Comparison of ENCODE assay signal across 8 cellular contexts in the genomic region with DNA sequence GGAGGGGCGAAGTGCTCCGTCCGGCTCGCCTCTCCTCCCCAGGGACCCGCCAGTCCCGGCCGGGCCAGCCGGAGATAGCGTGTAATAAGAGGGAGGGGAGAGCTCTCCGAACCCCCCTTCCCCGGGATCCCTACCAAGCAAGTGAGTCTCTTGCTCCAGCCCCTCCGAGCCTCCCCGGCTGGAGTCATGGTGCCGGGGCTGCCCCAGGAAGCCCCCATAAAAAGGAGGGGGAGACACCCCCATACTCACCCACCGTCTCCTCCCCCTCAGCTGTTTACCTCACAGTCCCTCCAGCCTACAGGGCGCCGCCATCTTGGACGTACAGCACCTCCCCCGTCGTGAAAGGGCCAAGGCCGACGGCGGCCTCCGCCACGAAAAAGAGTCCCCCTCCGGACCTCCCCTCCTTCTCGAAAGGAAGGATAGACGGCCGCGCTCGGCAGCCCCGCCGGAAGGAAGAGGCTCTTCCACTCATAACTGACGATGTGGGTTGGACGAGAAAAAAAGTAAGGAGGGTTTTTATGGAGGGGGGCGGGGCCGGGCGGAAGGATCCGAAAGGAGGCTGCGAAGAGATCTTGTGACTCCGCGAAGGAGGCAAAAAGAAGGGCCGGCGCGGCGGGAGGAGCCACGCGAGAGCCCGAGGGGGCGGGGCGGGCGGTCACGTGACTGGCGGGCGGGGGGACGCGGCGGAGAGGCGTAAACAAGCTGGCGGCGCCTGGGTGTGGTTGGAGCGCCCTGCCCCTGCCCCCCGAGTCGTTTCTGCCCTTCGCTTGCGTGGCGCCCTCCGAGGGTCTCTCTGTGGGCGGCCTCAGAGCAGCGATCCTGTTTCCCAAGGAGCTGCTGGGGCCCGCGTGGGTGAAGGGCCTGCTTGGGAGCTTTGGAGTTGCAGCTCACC. TPM values are rescaled to one million over a fixed set of nuclear protein-coding genes. Genes with fewer than 3 reads are reported as not detected.
DNase-seq lines count a peak whose midpoint lies in the region; ATAC-seq and TF ChIP-seq lines count a peak whose summit lies in the region.

A gene (minus strand): TSS at position 323 of the 892 bp plus-strand sequence. CDS start 15,744 bp downstream, outside the sequence.

- H3K4me1 ChIP-seq in prostate gland (replicated peaks): peaks cover 6% of the 10 kb centered on the region

- H3K9me3 ChIP-seq in T-helper 17 cell (ENCODE audit: control insufficient read depth, low read length, poor library complexity, severe bottlenecking) (no peaks in the 10 kb centered on the region), prostate gland (no peaks in the 10 kb centered on the region)

- peak; percentile 47 for TF ChIP-seq POLR2A in GM10847 (IDR thresholded peaks at IDR 0.05; ENCODE audit: extremely low read depth, insufficient read length)
- peak; percentile 54 for TF ChIP-seq POLR2A in prostate gland (IDR thresholded peaks at IDR 0.05)

- peak within 1 kb of the TSS; percentile 98 for H3K4me3 Mint-ChIP-seq in T-helper 17 cell

- under 1% methylated on average over 64 of the region's 72 CpGs for WGBS in prostate gland

- H3K27me3 Mint-ChIP-seq in T-helper 17 cell: no peaks in the 10 kb centered on the region

- H3K27ac ChIP-seq in prostate gland: peak within 1 kb of the TSS; percentile 92 to 96

- H3K4me3 ChIP-seq in prostate gland: peak within 1 kb of the TSS; percentile 85 to 100

- ATAC-seq in HG02870 (IDR thresholded peaks at IDR 0.05; ENCODE audit: unreplicated experiment) (peak; percentile 64), T-helper 17 cell (peak; percentile 91), left ventricle myocardium superior (peak; percentile 91)

- H3K4me1 Mint-ChIP-seq in T-helper 17 cell: peaks cover 14% of the 10 kb centered on the region

- H3K27me3 ChIP-seq in prostate gland (replicated peaks; ENCODE audit: insufficient read depth): no peaks in the 10 kb centered on the region

- H3K27ac Mint-ChIP-seq in T-helper 17 cell: peak within 1 kb of the TSS; percentile 100

- intact Hi-C loops in left ventricle myocardium superior (cut with micrococcal nuclease) (no loop called here), prostate gland (cut with DNase I) (loop anchor here (10.0 kb wide), 2 partner anchors 70 to 430 kb away; a partner anchor contains a TSS)

- H3K36me3 Mint-ChIP-seq in T-helper 17 cell (ENCODE audit: low read depth): peaks cover 3% of the 10 kb centered on the region

- TF ChIP-seq CTCF in prostate gland (IDR thresholded peaks at IDR 0.05): peak in 2 of 4 experiments; percentile 4 to 24

- DNase-seq in NCI-H1694 treated with DMSO at 0.1 percent for 48 hours (lab: John Stamatoyannopoulos, UW) (peak; percentile 63), T-helper 17 cell (peak; percentile 97 to 99 (median 99)), amygdala (lab: John Stamatoyannopoulos, UW) (peak; percentile 62 to 97 (median 91)), left ventricle myocardium superior (peak; percentile 99), prostate gland (ENCODE audit: low spot score) (peak; percentile 95), ureter (ENCODE audit: low spot score) (peak; percentile 97)

- H3K36me3 ChIP-seq in prostate gland: no peaks in the 10 kb centered on the region

RNA-seq across cellular contexts. Expression of the gene that starts here (rescaled TPM):
- total RNA-seq in T-helper 17 cell: 10 to 100 TPM; 51.2 to 58.3 TPM
- total RNA-seq in left ventricle myocardium superior: 54.4 TPM
- total RNA-seq in prostate gland: 10 to 100 TPM; 27.7 to 82.2 TPM
- 72.8 TPM for total RNA-seq in ureter

Comparison
In these comparisons a context has a peak if more than half of its experiments do, and no peak if none do; other contexts are left out.
1. Peak in every context shown above with its lines: DNase-seq, ATAC-seq, H3K4me3 ChIP-seq and H3K27ac ChIP-seq.